17 cellular contexts compared by ENCODE assay signal in genomic region chr5:119117237-119117636, GRCh38. TPM values are rescaled to one million over a fixed set of nuclear protein-coding genes. Genes with fewer than 3 reads are reported as not detected.
DNase-seq lines count a peak whose midpoint lies in the region; ATAC-seq lines count a peak whose summit lies in the region.
"Had no signal": no experiment of that assay in that cellular context is flagged by ENCODE, and none has a peak within 500 bp of the region (broad histone marks: within the 10 kb centered on the region; RNA-seq: fewer than 3 reads in every experiment).

No MANE protein-coding gene starts in this region.

- no peak for ATAC-seq in activated T-cell treated with anti-CD3 and anti-CD28 coated beads, Interleukin-2, amount 50 U/mL, for 4 hours
- ATAC-seq in stimulated activated naive B cell treated with anti-CD40 and anti-IgM and Interleukin-4, amounts not matched to agents 10 μg/mL and 1 μg/mL and 100 μg/mL, for 72 hours (replicated peaks) = no peak
- ATAC-seq: GM12878, PC-3 had no signal

- H3K9me3 Mint-ChIP-seq in activated T-cell treated with anti-CD3 and anti-CD28 coated beads, Interleukin-2, amount 50 U/mL, for 24 hours = no peaks in the 10 kb centered on the region
- no peaks in the 10 kb centered on the region for H3K9me3 Mint-ChIP-seq in activated T-cell treated with anti-CD3 and anti-CD28 coated beads, Interleukin-2, amount 50 U/mL, for 4 hours
- peaks cover 0 to 2% (median 0%) of the 10 kb centered on the region in 3 donors for H3K9me3 Mint-ChIP-seq in IgD-negative memory B cell
- H3K9me3 Mint-ChIP-seq in dendritic cell treated with granulocyte-macrophage colony-stimulating factor and Interleukin-4, amounts not matched to agents 40 ng/mL and 50 ng/mL, for 4 days = no peaks in the 10 kb centered on the region
- no peaks in the 10 kb centered on the region for H3K9me3 Mint-ChIP-seq in stimulated activated naive B cell treated with anti-CD40 and anti-IgM and Interleukin-4, amounts not matched to agents 10 μg/mL and 1 μg/mL and 100 μg/mL, for 72 hours

- no peaks in the 10 kb centered on the region for H3K4me1 Mint-ChIP-seq in activated T-cell treated with anti-CD3 and anti-CD28 coated beads, Interleukin-2, amount 50 U/mL, for 24 hours (ENCODE audit: low read depth)
- no peaks in the 10 kb centered on the region for H3K4me1 Mint-ChIP-seq in activated T-cell treated with anti-CD3 and anti-CD28 coated beads, Interleukin-2, amount 50 U/mL, for 4 hours (ENCODE audit: low read depth)
- H3K4me1 Mint-ChIP-seq in IgD-negative memory B cell = peaks cover 0 to 2% (median 1%) of the 10 kb centered on the region in 3 donors
- H3K4me1 Mint-ChIP-seq in dendritic cell treated with granulocyte-macrophage colony-stimulating factor and Interleukin-4, amounts not matched to agents 40 ng/mL and 50 ng/mL, for 4 days (ENCODE audit: low read depth) = peaks cover 6% of the 10 kb centered on the region
- peaks cover 4 to 6% of the 10 kb centered on the region in 2 donors for H3K4me1 Mint-ChIP-seq in stimulated activated naive B cell treated with anti-CD40 and anti-IgM and Interleukin-4, amounts not matched to agents 10 μg/mL and 1 μg/mL and 100 μg/mL, for 72 hours

- no peak for DNase-seq in activated T-cell treated with anti-CD3 and anti-CD28 coated beads, Interleukin-2, amount 50 U/mL, for 24 hours
- no peak for DNase-seq in activated T-cell treated with anti-CD3 and anti-CD28 coated beads, Interleukin-2, amount 50 U/mL, for 4 hours
- no peak for DNase-seq in stimulated activated naive B cell treated with anti-CD40 and anti-IgM and Interleukin-4, amounts not matched to agents 10 μg/mL and 1 μg/mL and 100 μg/mL, for 72 hours
- no peak for DNase-seq in H7
- no peak for DNase-seq in germinal center (ENCODE audit: low spot score)
- DNase-seq in AG08396 (ENCODE audit: low spot score) = no peak
- DNase-seq: 8988T, Calu3, DMS79, HCEC 1CT, NCI-H1694, NCI-H446, PC-3 had no signal

- H3K36me3 Mint-ChIP-seq in activated T-cell treated with anti-CD3 and anti-CD28 coated beads, Interleukin-2, amount 50 U/mL, for 24 hours (ENCODE audit: low read depth) = peaks cover 60% of the 10 kb centered on the region
- H3K36me3 Mint-ChIP-seq in activated T-cell treated with anti-CD3 and anti-CD28 coated beads, Interleukin-2, amount 50 U/mL, for 4 hours (ENCODE audit: insufficient read depth) = peaks cover 39% of the 10 kb centered on the region
- H3K36me3 Mint-ChIP-seq in IgD-negative memory B cell = peaks cover 16% of the 10 kb centered on the region
- peaks cover 74% of the 10 kb centered on the region for H3K36me3 Mint-ChIP-seq in dendritic cell treated with granulocyte-macrophage colony-stimulating factor and Interleukin-4, amounts not matched to agents 40 ng/mL and 50 ng/mL, for 4 days (ENCODE audit: low read depth)
- H3K36me3 Mint-ChIP-seq in stimulated activated naive B cell treated with anti-CD40 and anti-IgM and Interleukin-4, amounts not matched to agents 10 μg/mL and 1 μg/mL and 100 μg/mL, for 72 hours = peaks cover 29 to 51% of the 10 kb centered on the region in 2 donors

- peak overlapping the region; percentile 56 for H3K27ac Mint-ChIP-seq in activated T-cell treated with anti-CD3 and anti-CD28 coated beads, Interleukin-2, amount 50 U/mL, for 24 hours
- H3K27ac Mint-ChIP-seq in IgD-negative memory B cell = peak overlapping the region; percentile 11 to 25 (median 18)
- peak overlapping the region; percentile 14 for H3K27ac Mint-ChIP-seq in dendritic cell treated with granulocyte-macrophage colony-stimulating factor and Interleukin-4, amounts not matched to agents 40 ng/mL and 50 ng/mL, for 4 days
- H3K27ac Mint-ChIP-seq in stimulated activated naive B cell treated with anti-CD40 and anti-IgM and Interleukin-4, amounts not matched to agents 10 μg/mL and 1 μg/mL and 100 μg/mL, for 72 hours = peak overlapping the region; percentile 47

- no peak overlapping the region for H3K4me3 Mint-ChIP-seq in activated T-cell treated with anti-CD3 and anti-CD28 coated beads, Interleukin-2, amount 50 U/mL, for 24 hours
- no peak overlapping the region for H3K4me3 Mint-ChIP-seq in activated T-cell treated with anti-CD3 and anti-CD28 coated beads, Interleukin-2, amount 50 U/mL, for 4 hours
- no peak overlapping the region for H3K4me3 Mint-ChIP-seq in IgD-negative memory B cell
- H3K4me3 Mint-ChIP-seq in dendritic cell treated with granulocyte-macrophage colony-stimulating factor and Interleukin-4, amounts not matched to agents 40 ng/mL and 50 ng/mL, for 4 days = no peak overlapping the region
- no peak overlapping the region for H3K4me3 Mint-ChIP-seq in stimulated activated naive B cell treated with anti-CD40 and anti-IgM and Interleukin-4, amounts not matched to agents 10 μg/mL and 1 μg/mL and 100 μg/mL, for 72 hours

- peaks cover 4% of the 10 kb centered on the region for H3K36me3 ChIP-seq in H7 (replicated peaks; ENCODE audit: control insufficient read depth, insufficient read depth, low read length)

- intact Hi-C loops in dendritic cell treated with granulocyte-macrophage colony-stimulating factor and Interleukin-4, amounts not matched to agents 40 ng/mL and 50 ng/mL, for 4 days (cut with micrococcal nuclease) = no loop called here

- H3K27me3 ChIP-seq in H7 (ENCODE audit: control insufficient read depth, insufficient read depth, low read length) = no peaks in the 10 kb centered on the region
- H3K27me3 ChIP-seq: SJSA1 had no signal

- H3K27me3 Mint-ChIP-seq in activated T-cell treated with anti-CD3 and anti-CD28 coated beads, Interleukin-2, amount 50 U/mL, for 24 hours = no peaks in the 10 kb centered on the region
- H3K27me3 Mint-ChIP-seq in activated T-cell treated with anti-CD3 and anti-CD28 coated beads, Interleukin-2, amount 50 U/mL, for 4 hours (ENCODE audit: low read depth) = no peaks in the 10 kb centered on the region
- H3K27me3 Mint-ChIP-seq in IgD-negative memory B cell = no peaks in the 10 kb centered on the region
- H3K27me3 Mint-ChIP-seq in dendritic cell treated with granulocyte-macrophage colony-stimulating factor and Interleukin-4, amounts not matched to agents 40 ng/mL and 50 ng/mL, for 4 days = no peaks in the 10 kb centered on the region
- no peaks in the 10 kb centered on the region for H3K27me3 Mint-ChIP-seq in stimulated activated naive B cell treated with anti-CD40 and anti-IgM and Interleukin-4, amounts not matched to agents 10 μg/mL and 1 μg/mL and 100 μg/mL, for 72 hours

- H3K4me3 ChIP-seq in H7 (ENCODE audit: insufficient read depth, low read depth, low read length) = no peak overlapping the region
- H3K4me3 ChIP-seq: GM12878, SJSA1 had no signal

RNA-seq across cellular contexts. Expression of gene DMXL1, which starts 46.4 kb away (rescaled TPM):
- 10 to 100 TPM; 16.0 to 27.5 (median 18.7) TPM for total RNA-seq in activated T-cell treated with anti-CD3 and anti-CD28 coated beads, Interleukin-2, amount 50 U/mL, for 4 hours
- 41.0 TPM for polyA plus RNA-seq in IgD-negative memory B cell
- total RNA-seq in H7 (2014; rRNA removed; shearing (Covaris generic)) = 20.8 and 40.7 TPM in 2 replicates
